In genomic region chr17:80426671-80427326, GRCh38 we compare ENCODE assay signal across 8 cellular contexts. TPM values are rescaled to one million over a fixed set of nuclear protein-coding genes. Genes with fewer than 3 reads are reported as not detected.
A peak's percentile ranks its signal among the peaks of the same experiment; 100 is the strongest.
DNase-seq lines count a peak whose midpoint lies in the region; ATAC-seq and TF ChIP-seq lines count a peak whose summit lies in the region.

No MANE protein-coding gene starts in this region.

- peak; percentile 96 for TF ChIP-seq CTCF in GM10248 (IDR thresholded peaks at IDR 0.05; ENCODE audit: control extremely low read depth, extremely low read depth, low read depth, missing control alignments)
- TF ChIP-seq CTCF in endothelial cell (IDR thresholded peaks at IDR 0.05; ENCODE audit: unreplicated experiment), result peak; percentile 95

- H3K27ac Mint-ChIP-seq in endothelial cell (ENCODE audit: unreplicated experiment), result no peak overlapping the region

- peaks cover 12% of the 10 kb centered on the region for H3K36me3 ChIP-seq in NT2/D1 (ENCODE audit: insufficient read depth, insufficient read length, low read length)

- H3K9ac ChIP-seq in NT2/D1 (ENCODE audit: insufficient read length, low read depth), result peak overlapping the region; percentile 58

- no peaks in the 10 kb centered on the region for H3K9me3 ChIP-seq in NT2/D1 (ENCODE audit: insufficient read depth, low read length)

- no peaks in the 10 kb centered on the region for H3K27me3 ChIP-seq in NT2/D1 (ENCODE audit: insufficient read depth, insufficient read length)

- no peaks in the 10 kb centered on the region for H3K9me3 Mint-ChIP-seq in endothelial cell (ENCODE audit: unreplicated experiment)

- no peak overlapping the region for H3K4me3 ChIP-seq in NT2/D1 (ENCODE audit: insufficient read length, low read depth)

- no peak overlapping the region for H3K4me3 Mint-ChIP-seq in endothelial cell (ENCODE audit: unreplicated experiment)

- ATAC-seq in HG03571 (IDR thresholded peaks at IDR 0.05; ENCODE audit: unreplicated experiment) (peak; percentile 73), HG03460 (IDR thresholded peaks at IDR 0.05; ENCODE audit: unreplicated experiment) (no peak)

- peak; percentile 95 for DNase-seq in GM10248 (ENCODE audit: extremely low spot score)
- peak; percentile 38 for DNase-seq in NT2/D1 (ENCODE audit: low read depth, low spot score)
- peak; percentile 70 to 83 (median 80) for DNase-seq in activated CD8-positive, alpha-beta memory T cell treated with anti-CD3 and anti-CD28 coated beads for 48 hours (ENCODE audit: low read depth in 2 of 3, low spot score in 2 of 3)
- peak; percentile 92 for DNase-seq in endothelial cell (ENCODE audit: low spot score)
- peak; percentile 67 for DNase-seq in middle frontal gyrus (ENCODE audit: extremely low spot score, low spot score)
- peak; percentile 62 to 77 for DNase-seq in stimulated activated CD8-positive, alpha-beta memory T cell treated with anti-CD3 and anti-CD28 coated beads, Interleukin-4, amount 100 ng/mL, for 4 hours (ENCODE audit: low read depth in 2 of 2, low spot score in 1 of 2)

- no peaks in the 10 kb centered on the region for H3K27me3 Mint-ChIP-seq in endothelial cell (ENCODE audit: unreplicated experiment)

- CTCF ChIA-PET in GM10248 (lab: Yijun Ruan, JAX), result interaction anchor here (0.6 to 4.3 kb wide), 42 partner anchors 7 to 688 kb away, joined by 3 to 47 read pairs (median 4); partner anchors contain the start of genes CHMP6, ENDOV and RPTOR

- H3K4me1 ChIP-seq in NT2/D1 (ENCODE audit: insufficient read depth, insufficient read length), result peaks cover 21% of the 10 kb centered on the region

- POLR2A ChIA-PET in GM10248 (lab: Yijun Ruan, JAX), result no interaction called here

- no peaks in the 10 kb centered on the region for H3K4me1 Mint-ChIP-seq in endothelial cell (ENCODE audit: unreplicated experiment)

- no peaks in the 10 kb centered on the region for H3K36me3 Mint-ChIP-seq in endothelial cell (ENCODE audit: low read depth, unreplicated experiment)

RNA-seq across cellular contexts. Expression of gene ENDOV, which starts 11.8 kb away (rescaled TPM):
- total RNA-seq in endothelial cell (ENCODE audit: unreplicated experiment), result 40.7 TPM

RNA-seq across cellular contexts. Expression of gene NPTX1, which starts 49.6 kb away (rescaled TPM):
- total RNA-seq in endothelial cell (ENCODE audit: unreplicated experiment), result 0.10 TPM

Comparison
In these comparisons a context has a peak if more than half of its experiments do, and no peak if none do; other contexts are left out.
1. DNase-seq: peak in every context shown above with its lines; median percentile 95 in GM10248; 92 in endothelial cell; 80 in activated CD8-positive, alpha-beta memory T cell treated with anti-CD3 and anti-CD28 coated beads for 48 hours; 70 in stimulated activated CD8-positive, alpha-beta memory T cell treated with anti-CD3 and anti-CD28 coated beads, Interleukin-4, amount 100 ng/mL, for 4 hours; 67 in middle frontal gyrus; 38 in NT2/D1.